ENCODE assay signal across 28 cellular contexts in the genomic region with DNA sequence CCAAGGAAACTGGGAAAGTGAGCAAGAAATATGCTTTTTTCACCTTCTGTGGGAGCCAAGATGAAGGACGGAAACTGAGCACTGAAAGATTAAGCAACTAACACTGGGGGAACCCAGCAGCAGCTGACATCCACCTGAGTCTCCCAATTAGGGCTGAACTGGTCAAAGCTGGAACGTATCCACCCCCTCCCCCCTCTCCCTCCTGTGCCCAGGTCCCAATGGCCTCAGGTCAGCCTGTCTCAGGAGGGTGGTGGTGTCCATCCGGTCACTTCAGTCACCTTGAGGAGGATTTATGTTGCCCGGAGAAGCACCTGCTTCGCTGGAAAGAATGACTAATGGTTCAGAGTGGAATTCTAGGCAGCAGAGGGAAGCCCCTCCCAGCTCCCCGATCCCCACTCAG. TPM values are rescaled to one million over a fixed set of nuclear protein-coding genes. Genes with fewer than 3 reads are reported as not detected.
DNase-seq lines count a peak whose midpoint lies in the region; ATAC-seq and TF ChIP-seq lines count a peak whose summit lies in the region.
"Had no signal": no experiment of that assay in that cellular context is flagged by ENCODE, and none has a peak within 500 bp of the region (broad histone marks: within the 10 kb centered on the region; RNA-seq: fewer than 3 reads in every experiment).

No MANE protein-coding gene starts in this region.

- H3K4me2 ChIP-seq in HCT116 (ENCODE audit: low read length): peak overlapping the region; percentile 61
- peak overlapping the region; percentile 43 for H3K4me2 ChIP-seq in smooth muscle cell

- H3F3A ChIP-seq in smooth muscle cell (ENCODE audit: low read depth): no peaks in the 10 kb centered on the region

- no TSS peak for BruUV-seq in HCT116 (replicated peaks; lab: Mats Ljungman, UMichigan)

- TF ChIP-seq CTCF in HCT116 (IDR thresholded peaks at IDR 0.05 in 2 of 3, conservative IDR thresholded peaks at IDR 0.05 in 1 of 3; ENCODE audit: borderline replicate concordance in 1 of 3, insufficient read depth in 1 of 3, low read depth in 2 of 3, low read length in 2 of 3) (no peak), WTC11 (IDR thresholded peaks at IDR 0.05) (no peak), smooth muscle cell (IDR thresholded peaks at IDR 0.05; ENCODE audit: borderline replicate concordance, insufficient read depth, poor library complexity, severe bottlenecking) (no peak)

- H3K27ac ChIP-seq in HCT116 (ENCODE audit: low read depth, low read length) (peak overlapping the region; percentile 35; the same call in 1 of the 2 replicates), smooth muscle cell (ENCODE audit: low read depth) (peak overlapping the region; percentile 50)
- H3K27ac ChIP-seq: GM23248, parathyroid adenoma, Peyer's patch, SJCRH30, spleen had no signal

- 56% methylated on average over 6 of the region's 6 CpGs for WGBS in smooth muscle cell (ENCODE audit: low lambda C conversion rate)

- no peaks in the 10 kb centered on the region for H3K27me3 Mint-ChIP-seq in WTC11 (ENCODE audit: low read depth)
- H3K27me3 Mint-ChIP-seq: activated T-helper 17 cell treated with anti-CD3 and anti-CD28 coated beads, Interleukin-2, amount 50 U/mL, for 72 hours; IgD-negative memory B cell; T-cell had no signal

- no peaks in the 10 kb centered on the region for H4K20me1 ChIP-seq in HCT116 (ENCODE audit: insufficient read depth)
- H4K20me1 ChIP-seq in smooth muscle cell (ENCODE audit: low read depth): peaks cover 6% of the 10 kb centered on the region

- RAD21 ChIA-PET in HCT116 (lab: Charles Lee; ENCODE audit: low non-redundant PET in 1 of 2, low total read pairs in 2 of 2, uncharacterized antibody in 2 of 2, unreplicated experiment in 2 of 2): no interaction called here

- no peak for DNase-seq in HCT116 (ENCODE audit: low read depth, low spot score)
- no peak for DNase-seq in WTC11 (ENCODE audit: low spot score)
- peak; percentile 88 for DNase-seq in left lobe of liver (ENCODE audit: low spot score)
- no peak for DNase-seq in smooth muscle cell (lab: John Stamatoyannopoulos, UW; ENCODE audit: unreplicated experiment)
- DNase-seq in SIG-M5 (lab: John Stamatoyannopoulos, UW): no peak
- no peak for DNase-seq in SIG-M5 treated with dmso at 0.1 percent for 504 hours (lab: John Stamatoyannopoulos, UW; ENCODE audit: unreplicated experiment)
- DNase-seq: activated CD4-positive, alpha-beta T cell treated with anti-CD3 and anti-CD28 coated beads, Interleukin-2, amount 50 U/mL, for 48 hours; activated naive CD4-positive, alpha-beta T cell treated with anti-CD3 and anti-CD28 coated beads, Interleukin-2, amount 50 U/mL, for 16 hours; amygdala; hippocampal formation; immature natural killer cell; NCI-H1092 treated with DMSO at 0.1 percent for 48 hours; NCI-H1930; NCI-H526; Peyer's patch; SJCRH30; spleen; T-cell; upper lobe of left lung had no signal

- H3K27me3 ChIP-seq in HCT116 (ENCODE audit: insufficient read depth, low read length): no peaks in the 10 kb centered on the region
- H3K27me3 ChIP-seq in smooth muscle cell (ENCODE audit: low read depth): no peaks in the 10 kb centered on the region
- H3K27me3 ChIP-seq: Peyer's patch, right atrium auricular region, SJCRH30, spleen, upper lobe of left lung had no signal

- H3K9me3 Mint-ChIP-seq in WTC11: no peaks in the 10 kb centered on the region
- H3K9me3 Mint-ChIP-seq: activated T-helper 17 cell treated with anti-CD3 and anti-CD28 coated beads, Interleukin-2, amount 50 U/mL, for 72 hours; CD14-positive monocyte; IgD-negative memory B cell; immature natural killer cell; T-cell had no signal

- H3K4me1 ChIP-seq in HCT116 (ENCODE audit: control insufficient read depth in 1 of 2, insufficient read depth in 2 of 2, low read length in 2 of 2) (peaks cover 10 to 28% of the 10 kb centered on the region in 2 experiments), smooth muscle cell (ENCODE audit: low read depth) (peaks cover 3% of the 10 kb centered on the region)
- H3K4me1 ChIP-seq: parathyroid adenoma, Peyer's patch, SJCRH30, spleen had no signal

- 0 out of 2 replicates have a peak, but pooled peaks cover 6% of the 10 kb centered on the region for H3K4me1 Mint-ChIP-seq in WTC11
- H3K4me1 Mint-ChIP-seq: activated T-helper 17 cell treated with anti-CD3 and anti-CD28 coated beads, Interleukin-2, amount 50 U/mL, for 72 hours; immature natural killer cell had no signal

- TF ChIP-seq RAD21 in HCT116 (IDR thresholded peaks at IDR 0.05; ENCODE audit: low read depth): no peak

- CTCF ChIA-PET in HCT116 (lab: Charles Lee) (no interaction called here), WTC11 (lab: Charles Lee) (interaction anchor here (0.7 to 5.0 kb wide), 3 partner anchors 13 to 194 kb away, joined by 3 to 21 read pairs (median 3); no protein-coding TSS in a partner anchor)

- POLR2A ChIA-PET in HCT116 (lab: Charles Lee) (no interaction called here), WTC11 (lab: Charles Lee) (no interaction called here)

- no peak overlapping the region for H2AFZ ChIP-seq in HCT116 (ENCODE audit: low read depth, low read length, poor library complexity, severe bottlenecking)
- no peak overlapping the region for H2AFZ ChIP-seq in smooth muscle cell (ENCODE audit: low read depth)
- H2AFZ ChIP-seq: GM23248, parathyroid adenoma had no signal

- H3K27ac Mint-ChIP-seq in WTC11: peak overlapping the region; percentile 76; the same call in 1 of the 2 replicates
- H3K27ac Mint-ChIP-seq: activated T-helper 17 cell treated with anti-CD3 and anti-CD28 coated beads, Interleukin-2, amount 50 U/mL, for 72 hours; CD14-positive monocyte; T-cell had no signal

- no peaks in the 10 kb centered on the region for H3K36me3 Mint-ChIP-seq in WTC11
- H3K36me3 Mint-ChIP-seq: IgD-negative memory B cell, immature natural killer cell had no signal

- H3K9ac ChIP-seq in HCT116 (ENCODE audit: low read length) (peak overlapping the region; percentile 39), smooth muscle cell (ENCODE audit: low read depth) (no peak overlapping the region)
- H3K9ac ChIP-seq: GM23248, parathyroid adenoma had no signal

- H3K9me2 ChIP-seq in HCT116 (ENCODE audit: insufficient read depth): no peaks in the 10 kb centered on the region

- H3K4me3 ChIP-seq in HCT116 (replicated peaks in 1 of 2; ENCODE audit: low read depth in 1 of 2, low read length in 2 of 2) (no peak overlapping the region), smooth muscle cell (no peak overlapping the region)
- H3K4me3 ChIP-seq: coronary artery, GM23248, Peyer's patch, right atrium auricular region, SJCRH30, spleen, upper lobe of left lung had no signal

- H3K79me2 ChIP-seq in HCT116 (ENCODE audit: insufficient read depth, low read length) (no peaks in the 10 kb centered on the region; the same call in 1 of the 2 replicates), smooth muscle cell (ENCODE audit: low read depth) (peaks cover 4% of the 10 kb centered on the region)

- H3K9me3 ChIP-seq in HCT116 (ENCODE audit: control insufficient read depth in 1 of 2, insufficient read depth in 1 of 2, low read depth in 1 of 2, low read length in 2 of 2) (no peaks in the 10 kb centered on the region), smooth muscle cell (replicated peaks; ENCODE audit: low read depth) (no peaks in the 10 kb centered on the region)
- H3K9me3 ChIP-seq: Peyer's patch, right atrium auricular region, SJCRH30, spleen, upper lobe of left lung had no signal

- no peak for TF ChIP-seq POLR2A in HCT116 (IDR thresholded peaks at IDR 0.05; ENCODE audit: borderline replicate concordance, extremely low read depth, insufficient read depth, insufficient read length)

- H3K36me3 ChIP-seq in HCT116 (ENCODE audit: control insufficient read depth in 1 of 2, insufficient read depth in 2 of 2, low read length in 2 of 2) (no peaks in the 10 kb centered on the region), smooth muscle cell (ENCODE audit: low read depth) (no peaks in the 10 kb centered on the region)
- H3K36me3 ChIP-seq: Peyer's patch, right atrium auricular region, SJCRH30 had no signal

- H3K4me3 Mint-ChIP-seq in WTC11: no peak overlapping the region
- H3K4me3 Mint-ChIP-seq: activated T-helper 17 cell treated with anti-CD3 and anti-CD28 coated beads, Interleukin-2, amount 50 U/mL, for 72 hours; CD14-positive monocyte; IgD-negative memory B cell; immature natural killer cell; T-cell had no signal

- peak; percentile 42; the same call in 1 of the 2 replicates for ATAC-seq in HCT116
- ATAC-seq in WTC11: no peak
- peak; percentile 61 for ATAC-seq in left lobe of liver
- no peak for ATAC-seq in HG02763 (IDR thresholded peaks at IDR 0.05; ENCODE audit: unreplicated experiment)
- ATAC-seq: activated CD4-positive, CD25-positive, alpha-beta regulatory T cell treated with anti-CD3 and anti-CD28 coated beads, Interleukin-2, amount 50 U/mL, for 24 hours; activated T-helper 17 cell treated with anti-CD3 and anti-CD28 coated beads, Interleukin-2, amount 50 U/mL, for 72 hours; T-cell had no signal

- intact Hi-C loops in HCT116 (cut with micrococcal nuclease): no loop called here

TF ChIP-seq in HCT116, 20 proteins besides CTCF, POLR2A, EP300 and RAD21:
- TF ChIP-seq SP1 (IDR thresholded peaks at IDR 0.05; ENCODE audit: low read depth) (peak; percentile 34; the same call in 1 of the 2 replicates), FOSL1 (IDR thresholded peaks at IDR 0.05; ENCODE audit: low read depth) (peak; percentile 27; the same call in 1 of the 2 replicates), YY1 (IDR thresholded peaks at IDR 0.05; ENCODE audit: extremely low read depth, insufficient replicate concordance, low read depth, low read length) (no peak)

TF ChIP-seq in WTC11, 78 proteins besides CTCF, POLR2A, EP300 and RAD21:
- no peak for TF ChIP-seq NFATC4 (CRISPR knock-in tag; IDR thresholded peaks at IDR 0.05)
- no peak for TF ChIP-seq PRRX2 (CRISPR knock-in tag; IDR thresholded peaks at IDR 0.05)
- no peak for TF ChIP-seq NFE2L1 (CRISPR knock-in tag; IDR thresholded peaks at IDR 0.05)
- TF ChIP-seq, protein P1, sequence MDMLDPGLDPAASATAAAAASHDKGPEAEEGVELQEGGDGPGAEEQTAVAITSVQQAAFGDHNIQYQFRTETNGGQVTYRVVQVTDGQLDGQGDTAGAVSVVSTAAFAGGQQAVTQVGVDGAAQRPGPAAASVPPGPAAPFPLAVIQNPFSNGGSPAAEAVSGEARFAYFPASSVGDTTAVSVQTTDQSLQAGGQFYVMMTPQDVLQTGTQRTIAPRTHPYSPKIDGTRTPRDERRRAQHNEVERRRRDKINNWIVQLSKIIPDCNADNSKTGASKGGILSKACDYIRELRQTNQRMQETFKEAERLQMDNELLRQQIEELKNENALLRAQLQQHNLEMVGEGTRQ (CRISPR knock-in tag; IDR thresholded peaks at IDR 0.05): no peak
- TF ChIP-seq, protein P2, sequence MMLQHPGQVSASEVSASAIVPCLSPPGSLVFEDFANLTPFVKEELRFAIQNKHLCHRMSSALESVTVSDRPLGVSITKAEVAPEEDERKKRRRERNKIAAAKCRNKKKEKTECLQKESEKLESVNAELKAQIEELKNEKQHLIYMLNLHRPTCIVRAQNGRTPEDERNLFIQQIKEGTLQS (CRISPR knock-in tag; conservative IDR thresholded peaks at IDR 0.05): no peak
- no peak for TF ChIP-seq GRHL2 (CRISPR knock-in tag; IDR thresholded peaks at IDR 0.05; ENCODE audit: insufficient replicate concordance, severe bottlenecking)
TF ChIP-seq in WTC11: peak in this region for 0.

RNA-seq across cellular contexts. Expression of a gene that starts 10.0 kb away (rescaled TPM):
- total RNA-seq in HCT116 (2021; ENCODE audit: unreplicated experiment): 52.1 TPM
- polyA plus RNA-seq in HCT116 (2012): 57.0 and 74.0 TPM in 2 replicates
- total RNA-seq in WTC11 (2021): 51.9 to 54.6 TPM (median 53.1 TPM) in 3 replicates
- 180 TPM for total RNA-seq in left lobe of liver
- total RNA-seq in smooth muscle cell: 39.0 and 43.8 TPM in 2 replicates
- polyA plus RNA-seq in smooth muscle cell: 69.4 and 69.9 TPM in 2 replicates

Comparison
In these comparisons a context has a peak if more than half of its experiments do, and no peak if none do; other contexts are left out.
1. ATAC-seq: peak in HCT116 (single experiment) and left lobe of liver (single experiment); none in WTC11 (single experiment) and HG02763 (single experiment).